8 cellular contexts compared by ENCODE assay signal in the genomic region with DNA sequence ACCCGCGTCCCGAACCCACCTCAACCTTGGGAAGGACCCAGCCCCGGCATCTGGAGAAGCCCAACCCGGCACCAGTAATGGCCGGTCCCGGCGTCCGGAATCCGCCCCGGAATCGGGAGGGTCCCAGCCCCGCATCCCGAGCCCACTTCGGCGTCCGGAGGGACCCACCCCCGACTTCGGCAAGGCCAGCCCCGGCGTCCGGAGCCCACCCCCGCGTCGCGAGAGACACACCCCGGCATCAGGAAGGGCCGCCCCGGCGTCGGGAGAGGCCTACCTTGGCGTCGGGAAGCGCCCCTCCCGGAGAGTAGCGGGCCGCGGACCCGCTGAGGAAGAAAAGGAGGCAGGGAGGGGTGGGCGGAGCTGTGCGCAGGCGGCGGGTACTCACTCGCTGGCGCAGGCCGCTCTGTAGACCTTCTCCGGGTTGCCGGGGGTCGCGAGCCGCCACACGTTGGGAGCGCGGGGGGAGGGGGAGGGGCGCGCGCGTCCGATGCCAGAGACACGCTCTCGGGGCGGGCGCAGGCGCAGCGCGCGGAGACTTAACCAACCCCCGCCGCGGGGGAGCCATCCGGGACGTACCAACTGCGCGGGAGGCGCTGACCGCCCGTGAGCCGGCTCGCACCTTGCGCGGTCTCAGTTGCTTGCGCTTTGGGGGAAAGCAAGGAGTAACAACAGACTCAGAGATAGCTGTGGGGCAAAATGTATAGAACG. TPM values are rescaled to one million over a fixed set of nuclear protein-coding genes. Genes with fewer than 3 reads are reported as not detected.
DNase-seq lines count a peak whose midpoint lies in the region; ATAC-seq, FAIRE-seq and TF ChIP-seq lines count a peak whose summit lies in the region.

A gene (minus strand): TSS at position 515 of the 708 bp plus-strand sequence. CDS start 24,164 bp downstream, outside the sequence.

- no peaks in the 10 kb centered on the region for H3K9me3 Mint-ChIP-seq in activated naive CD8-positive, alpha-beta T cell treated with anti-CD3 and anti-CD28 coated beads, Interleukin-2, amount 50 U/mL, for 24 hours

- TF ChIP-seq POLR2A in GM10847 (IDR thresholded peaks at IDR 0.05; ENCODE audit: extremely low read depth, insufficient read length) = peak; percentile 48
- TF ChIP-seq POLR2A in thyroid gland (IDR thresholded peaks at IDR 0.05) = peak in 1 of 2 donors; percentile 54

- ATAC-seq in HG02678 (IDR thresholded peaks at IDR 0.05; ENCODE audit: unreplicated experiment) (peak; percentile 80), Right ventricle myocardium superior (ENCODE audit: poor library complexity) (peak; percentile 95), pancreas (peak; percentile 92 to 96 (median 93))
- ATAC-seq in activated naive CD8-positive, alpha-beta T cell treated with anti-CD3 and anti-CD28 coated beads, Interleukin-2, amount 50 U/mL, for 24 hours = peak; percentile 91

- H3K4me3 Mint-ChIP-seq in activated naive CD8-positive, alpha-beta T cell treated with anti-CD3 and anti-CD28 coated beads, Interleukin-2, amount 50 U/mL, for 24 hours = peak within 1 kb of the TSS; percentile 92

- peaks cover 7% of the 10 kb centered on the region for H3K36me3 Mint-ChIP-seq in activated naive CD8-positive, alpha-beta T cell treated with anti-CD3 and anti-CD28 coated beads, Interleukin-2, amount 50 U/mL, for 24 hours (ENCODE audit: low read depth)

- FAIRE-seq in pancreas (lab: Jason Lieb, UNC) = no peak

- WGBS in pancreas, 2 donors = 0 to 1% methylated on average over 65 to 83 of the region's 83 CpGs
- WGBS in thyroid gland, 2 donors = 0 to 1% methylated on average over 16 to 35 of the region's 83 CpGs

- intact Hi-C loops in Right ventricle myocardium superior (cut with DNase I) (no loop called here), pancreas (cut with DNase I) (no loop called here), thyroid gland (cut with DNase I) (no loop called here)

- H3K27ac ChIP-seq in pancreas (peak within 1 kb of the TSS; percentile 84 to 95 (median 91)), thyroid gland (peak within 1 kb of the TSS; percentile 94 to 97 (median 94))

- H3K27ac Mint-ChIP-seq in activated naive CD8-positive, alpha-beta T cell treated with anti-CD3 and anti-CD28 coated beads, Interleukin-2, amount 50 U/mL, for 24 hours = peak within 1 kb of the TSS; percentile 95

- peak; percentile 88 to 95 (median 93) for DNase-seq in NCI-H1417 (lab: John Stamatoyannopoulos, UW)
- peak; percentile 93 for DNase-seq in SW480 (ENCODE audit: low spot score)
- peak; percentile 96 for DNase-seq in activated naive CD8-positive, alpha-beta T cell treated with anti-CD3 and anti-CD28 coated beads, Interleukin-2, amount 50 U/mL, for 24 hours
- DNase-seq in Right ventricle myocardium superior = peak; percentile 95
- DNase-seq in pancreas = peak; percentile 89 to 96 (median 90)
- peak; percentile 92 to 93 for DNase-seq in thyroid gland

- H3K27me3 ChIP-seq in pancreas (no peaks in the 10 kb centered on the region), thyroid gland (no peaks in the 10 kb centered on the region)

- H3K36me3 ChIP-seq in pancreas (no peaks in the 10 kb centered on the region), thyroid gland (no peaks in the 10 kb centered on the region)

- H3K27me3 Mint-ChIP-seq in activated naive CD8-positive, alpha-beta T cell treated with anti-CD3 and anti-CD28 coated beads, Interleukin-2, amount 50 U/mL, for 24 hours = no peaks in the 10 kb centered on the region

- H3K4me3 ChIP-seq in pancreas (peak within 1 kb of the TSS; percentile 57 to 98 (median 80)), thyroid gland (replicated peaks in 1 of 3) (peak within 1 kb of the TSS; percentile 87 to 97 (median 91))

- TF ChIP-seq CTCF in pancreas (IDR thresholded peaks at IDR 0.05) (no peak), thyroid gland (IDR thresholded peaks at IDR 0.05) (peak in 1 of 6 experiments; percentile 18)

- H3K4me1 Mint-ChIP-seq in activated naive CD8-positive, alpha-beta T cell treated with anti-CD3 and anti-CD28 coated beads, Interleukin-2, amount 50 U/mL, for 24 hours = peaks cover 33% of the 10 kb centered on the region

- H3K9me3 ChIP-seq in pancreas (no peaks in the 10 kb centered on the region), thyroid gland (no peaks in the 10 kb centered on the region)

- H3K4me1 ChIP-seq in pancreas = peaks cover 5 to 13% (median 8%) of the 10 kb centered on the region in 3 donors
- H3K4me1 ChIP-seq in thyroid gland = peaks cover 15% of the 10 kb centered on the region in 2 donors

RNA-seq across cellular contexts. Expression of the gene that starts here (rescaled TPM):
- 32.1 TPM for total RNA-seq in Right ventricle myocardium superior
- 10 to 100 TPM; 19.9 to 29.5 (median 21.9) TPM for total RNA-seq in pancreas
- polyA plus RNA-seq in pancreas = 10 to 100 TPM; 24.1 to 28.0 TPM
- 10 to 100 TPM; 30.0 to 34.3 (median 32.4) TPM for total RNA-seq in thyroid gland

Comparison
In these comparisons a context has a peak if more than half of its experiments do, and no peak if none do; other contexts are left out.
1. Peak in every context shown above with its lines: DNase-seq, ATAC-seq, H3K4me3 ChIP-seq and H3K27ac ChIP-seq.